23 cellular contexts compared by ENCODE assay signal in genomic region chr2:38154395-38154794, GRCh38.
DNase-seq lines count a peak whose midpoint lies in the region; ATAC-seq and TF ChIP-seq lines count a peak whose summit lies in the region.
"Had no signal": no experiment of that assay in that cellular context is flagged by ENCODE, and none has a peak within 500 bp of the region (broad histone marks: within the 10 kb centered on the region; RNA-seq: fewer than 3 reads in every experiment).

No MANE protein-coding gene starts in this region.

- H4K20me1 ChIP-seq in mammary epithelial cell (ENCODE audit: insufficient read depth, low read length) = no peaks in the 10 kb centered on the region
- H4K20me1 ChIP-seq: BLaER1 treated with 17β-estradiol and CSF1 and Interleukin-3, amounts not matched to agents 10 nM and 100 nM had no signal

- in situ Hi-C loops in mammary epithelial cell (cut with MboI; ENCODE audit: low sequenced_read_pairs in 2 of 2) (no loop called here), KBM-7 (cut with MboI; ENCODE audit: low pct_unique_long_range_greater_than_20kb, low sequenced_read_pairs) (no loop called here)

- no peak for TF ChIP-seq CTCF in mammary epithelial cell (conservative IDR thresholded peaks at IDR 0.05 in 1 of 2, IDR thresholded peaks at IDR 0.05 in 1 of 2; ENCODE audit: extremely low read depth in 1 of 2, insufficient read depth in 1 of 2, low read depth in 1 of 2, low read length in 2 of 2)
- no peak for TF ChIP-seq CTCF in MCF 10A (IDR thresholded peaks at IDR 0.05; ENCODE audit: unreplicated experiment)
- no peak for TF ChIP-seq CTCF in fibroblast of mammary gland (conservative IDR thresholded peaks at IDR 0.05; ENCODE audit: control insufficient read depth, insufficient read depth, low read depth, low read length)
- no peak for TF ChIP-seq CTCF in nephron (IDR thresholded peaks at IDR 0.05; ENCODE audit: unreplicated experiment in 3 of 3)

- H3K27ac ChIP-seq in mammary epithelial cell (ENCODE audit: insufficient read depth, low read depth, low read length) = no peak overlapping the region
- peak overlapping the region; percentile 4; the same call in 1 of the 2 replicates for H3K27ac ChIP-seq in HUES6 (ENCODE audit: low read depth, low read length)
- H3K27ac ChIP-seq: BLaER1 treated with 17β-estradiol and CSF1 and Interleukin-3, amounts not matched to agents 10 nM and 100 nM; PC-9 had no signal

- H3K27me3 ChIP-seq in mammary epithelial cell (ENCODE audit: insufficient read depth, low read length) (no peaks in the 10 kb centered on the region), HUES6 (ENCODE audit: control insufficient read depth, insufficient read depth, low read length) (no peaks in the 10 kb centered on the region)
- H3K27me3 ChIP-seq: BLaER1 treated with 17β-estradiol and CSF1 and Interleukin-3, amounts not matched to agents 10 nM and 100 nM had no signal

- dilution Hi-C loops in mammary epithelial cell (cut with HindIII; ENCODE audit: low sequenced_read_pairs) = no loop called here

- H3K9me3 Mint-ChIP-seq in MCF 10A (ENCODE audit: unreplicated experiment) (no peaks in the 10 kb centered on the region), nephron (no peaks in the 10 kb centered on the region)
- H3K9me3 Mint-ChIP-seq: CD8-positive, alpha-beta memory T cell had no signal

- no peaks in the 10 kb centered on the region for H3K27me3 Mint-ChIP-seq in MCF 10A (ENCODE audit: insufficient read depth, unreplicated experiment)
- H3K27me3 Mint-ChIP-seq in nephron (ENCODE audit: low read depth) = no peaks in the 10 kb centered on the region

- H3K4me3 ChIP-seq in mammary epithelial cell (replicated peaks in 1 of 3; ENCODE audit: insufficient read depth in 1 of 3, low read depth in 2 of 3, low read length in 3 of 3) = no peak overlapping the region
- H3K4me3 ChIP-seq in HUES6 (ENCODE audit: low read depth, low read length) = no peak overlapping the region
- H3K4me3 ChIP-seq in fibroblast of mammary gland (ENCODE audit: control insufficient read depth, low read depth, low read length) = no peak overlapping the region
- H3K4me3 ChIP-seq: BLaER1 treated with 17β-estradiol and CSF1 and Interleukin-3, amounts not matched to agents 10 nM and 100 nM; PC-9 had no signal

- CTCF ChIA-PET in mammary epithelial cell (lab: Charles Lee; ENCODE audit: low non-redundant PET) = no interaction called here
- CTCF ChIA-PET in MCF 10A (lab: Yijun Ruan, JAX) = no interaction called here

- no peaks in the 10 kb centered on the region for H3K79me2 ChIP-seq in mammary epithelial cell (ENCODE audit: insufficient read depth, low read length)

- no peaks in the 10 kb centered on the region for H3K36me3 ChIP-seq in mammary epithelial cell (ENCODE audit: insufficient read depth, low read length)
- H3K36me3 ChIP-seq in HUES6 (ENCODE audit: control insufficient read depth, insufficient read depth, low read length) = no peaks in the 10 kb centered on the region
- H3K36me3 ChIP-seq: BLaER1 treated with 17β-estradiol and CSF1 and Interleukin-3, amounts not matched to agents 10 nM and 100 nM had no signal

- DNase-seq in mammary epithelial cell = no peak
- DNase-seq in MCF 10A (ENCODE audit: unreplicated experiment) = no peak
- peak; percentile 27 for DNase-seq in fibroblast of mammary gland (ENCODE audit: low read depth)
- DNase-seq in mesenteric fat pad (ENCODE audit: low spot score) = no peak
- DNase-seq in KBM-7 = no peak
- DNase-seq: ACHN; Calu3; CD8-positive, alpha-beta memory T cell; DMS153; MM.1S; NCI-H1092 treated with DMSO at 0.1 percent for 48 hours; NCI-H146; NCI-H2029; NCI-H2227 treated with DMSO at 0.1 percent for 48 hours; NCI-H510A; NCI-H748 treated with DMSO at 0.1 percent for 48 hours; PC-9; RPMI8226; SIG-M5 had no signal

- no peak overlapping the region for H3K4me3 Mint-ChIP-seq in MCF 10A (ENCODE audit: unreplicated experiment)
- no peak overlapping the region for H3K4me3 Mint-ChIP-seq in nephron
- H3K4me3 Mint-ChIP-seq: CD8-positive, alpha-beta memory T cell had no signal

- H3K36me3 Mint-ChIP-seq in MCF 10A (ENCODE audit: insufficient read depth, unreplicated experiment) = no peaks in the 10 kb centered on the region
- no peaks in the 10 kb centered on the region for H3K36me3 Mint-ChIP-seq in nephron (ENCODE audit: low read depth)
- H3K36me3 Mint-ChIP-seq: CD8-positive, alpha-beta memory T cell had no signal

- no peaks in the 10 kb centered on the region for H3K4me1 ChIP-seq in mammary epithelial cell (ENCODE audit: insufficient read depth, low read length)
- 0 out of 2 replicates have a peak, but pooled peaks cover under 1% of the 10 kb centered on the region for H3K4me1 ChIP-seq in HUES6 (ENCODE audit: control insufficient read depth, insufficient read depth, low read length)

- H3K27ac Mint-ChIP-seq in MCF 10A (ENCODE audit: low read depth, unreplicated experiment) (no peak overlapping the region), nephron (peak overlapping the region; percentile 62 to 96 (median 70))
- H3K27ac Mint-ChIP-seq: CD8-positive, alpha-beta memory T cell had no signal

- no peak overlapping the region for H3K4me2 ChIP-seq in mammary epithelial cell (ENCODE audit: insufficient read depth, low read depth, low read length)
- H3K4me2 ChIP-seq: PC-9 had no signal

- ATAC-seq in HG03469 (IDR thresholded peaks at IDR 0.05; ENCODE audit: unreplicated experiment) = no peak

- peak overlapping the region; percentile 3 for H2AFZ ChIP-seq in mammary epithelial cell (ENCODE audit: low read depth, low read length)
- H2AFZ ChIP-seq: PC-9 had no signal

- intact Hi-C loops in mammary epithelial cell (cut with micrococcal nuclease) = no loop called here
- intact Hi-C loops in MCF 10A (cut with micrococcal nuclease) = no loop called here

- peaks cover 5% of the 10 kb centered on the region for H3K4me1 Mint-ChIP-seq in MCF 10A (ENCODE audit: insufficient read depth, unreplicated experiment)
- peaks cover 50% of the 10 kb centered on the region for H3K4me1 Mint-ChIP-seq in nephron
- H3K4me1 Mint-ChIP-seq: CD8-positive, alpha-beta memory T cell had no signal

- H3K9me3 ChIP-seq in mammary epithelial cell (replicated peaks; ENCODE audit: insufficient read depth, low read length) (no peaks in the 10 kb centered on the region), HUES6 (ENCODE audit: control insufficient read depth, insufficient read depth, low read depth, low read length) (no peaks in the 10 kb centered on the region)
- H3K9me3 ChIP-seq: BLaER1 treated with 17β-estradiol and CSF1 and Interleukin-3, amounts not matched to agents 10 nM and 100 nM had no signal

- no peak overlapping the region for H3K9ac ChIP-seq in mammary epithelial cell (ENCODE audit: insufficient read depth, low read length)
- no peak overlapping the region for H3K9ac ChIP-seq in HUES6 (ENCODE audit: low read length)
- H3K9ac ChIP-seq: BLaER1 treated with 17β-estradiol and CSF1 and Interleukin-3, amounts not matched to agents 10 nM and 100 nM had no signal

- POLR2A ChIA-PET in MCF 10A (lab: Yijun Ruan, JAX) = interaction anchor here (1.5 kb wide), 1 partner anchor 8 kb away, joined by 3 read pairs; no protein-coding TSS in a partner anchor

- BruUV-seq in mammary epithelial cell (replicated peaks; lab: Mats Ljungman, UMichigan) (no TSS peak), MCF 10A (replicated peaks; lab: Mats Ljungman, UMichigan) (no TSS peak)

- WGBS in mammary epithelial cell (ENCODE audit: low coverage, missing lambda C conversion rate) = 73% methylated on average over 2 of the region's 2 CpGs
